Comparison of ENCODE assay signal across 13 cellular contexts in the genomic region with DNA sequence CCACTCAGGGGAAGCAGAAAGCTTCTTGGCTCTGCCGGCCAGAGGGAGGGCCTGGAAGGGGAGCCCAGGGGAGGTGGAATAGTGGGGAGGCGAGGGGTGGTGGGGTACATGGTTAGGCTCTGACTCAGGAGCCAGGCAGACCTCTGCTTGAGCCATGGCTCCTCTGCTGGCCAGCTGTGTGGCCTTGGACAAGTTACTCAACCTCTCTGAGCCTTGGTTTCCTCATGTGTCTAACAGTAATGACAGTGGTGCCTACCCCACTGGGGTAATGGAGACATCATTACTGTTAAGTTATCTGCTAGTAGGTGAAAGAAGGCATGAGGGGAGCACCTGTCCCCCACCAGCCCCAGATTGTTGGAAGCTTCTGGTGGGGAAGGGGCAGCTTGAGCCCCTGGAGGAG. TPM values are rescaled to one million over a fixed set of nuclear protein-coding genes. Genes with fewer than 3 reads are reported as not detected.
DNase-seq lines count a peak whose midpoint lies in the region; ATAC-seq, FAIRE-seq and TF ChIP-seq lines count a peak whose summit lies in the region.
"Had no signal": no experiment of that assay in that cellular context is flagged by ENCODE, and none has a peak within 500 bp of the region (broad histone marks: within the 10 kb centered on the region; RNA-seq: fewer than 3 reads in every experiment).

No MANE protein-coding gene starts in this region.

- H3K27ac ChIP-seq in HEK293 (ENCODE audit: extremely low read depth, low read depth, low read length), result no peak overlapping the region
- H3K27ac ChIP-seq: BLaER1 had no signal

- DNase-seq in T-helper 17 cell (no peak), iris pigment epithelial cell (ENCODE audit: low read depth) (peak; percentile 45), mesothelial cell of epicardium (ENCODE audit: low spot score in 2 of 2, unreplicated experiment in 2 of 2) (no peak), urothelium cell line (ENCODE audit: low spot score) (no peak)
- no peak for DNase-seq in stimulated activated effector memory CD8-positive, alpha-beta T cell treated with anti-CD3 and anti-CD28 coated beads, Interleukin-12 subunit alpha, Interleukin-12 subunit beta, amount 100 ng/mL, for 72 hours (ENCODE audit: low spot score in 2 of 2)
- DNase-seq: Caco-2; CD8-positive, alpha-beta memory T cell; DND-41; GDM1 had no signal

- H3K9me3 Mint-ChIP-seq in stimulated activated effector memory CD8-positive, alpha-beta T cell treated with anti-CD3 and anti-CD28 coated beads, Interleukin-12 subunit alpha, Interleukin-12 subunit beta, amount 100 ng/mL, for 72 hours, result no peaks in the 10 kb centered on the region
- peaks cover 3% of the 10 kb centered on the region for H3K9me3 Mint-ChIP-seq in mesothelial cell of epicardium

- H3K9me3 ChIP-seq in HEK293 (ENCODE audit: control insufficient read depth, insufficient read depth, low read depth, low read length) (no peaks in the 10 kb centered on the region), T-helper 17 cell (ENCODE audit: control insufficient read depth, low read length, poor library complexity, severe bottlenecking) (no peaks in the 10 kb centered on the region)

- FAIRE-seq in urothelium cell line (lab: Jason Lieb, UNC), result no peak
- FAIRE-seq: GM19239 had no signal

- POLR2A ChIA-PET in HEK293 (lab: Yijun Ruan, JAX), result no interaction called here

- ATAC-seq in T-helper 17 cell (no peak), GM19324 (IDR thresholded peaks at IDR 0.05; ENCODE audit: low FRiP score, unreplicated experiment) (no peak)
- ATAC-seq in stimulated activated effector memory CD8-positive, alpha-beta T cell treated with anti-CD3 and anti-CD28 coated beads, Interleukin-12 subunit alpha, Interleukin-12 subunit beta, amount 100 ng/mL, for 72 hours, result no peak

- CTCF ChIA-PET in HEK293 (lab: Yijun Ruan, JAX), result interaction anchor here (0.5 to 1.1 kb wide), 2 partner anchors 22 to 59 kb away, joined by 3 read pairs; no protein-coding TSS in a partner anchor

- H3K36me3 Mint-ChIP-seq in T-helper 17 cell (ENCODE audit: low read depth), result peaks cover 2% of the 10 kb centered on the region
- H3K36me3 Mint-ChIP-seq in stimulated activated effector memory CD8-positive, alpha-beta T cell treated with anti-CD3 and anti-CD28 coated beads, Interleukin-12 subunit alpha, Interleukin-12 subunit beta, amount 100 ng/mL, for 72 hours, result peaks cover 12% of the 10 kb centered on the region
- H3K36me3 Mint-ChIP-seq in mesothelial cell of epicardium, result no peaks in the 10 kb centered on the region
- H3K36me3 Mint-ChIP-seq: CD8-positive, alpha-beta memory T cell had no signal

- H3K4me3 Mint-ChIP-seq in T-helper 17 cell (no peak overlapping the region), mesothelial cell of epicardium (no peak overlapping the region)
- no peak overlapping the region for H3K4me3 Mint-ChIP-seq in stimulated activated effector memory CD8-positive, alpha-beta T cell treated with anti-CD3 and anti-CD28 coated beads, Interleukin-12 subunit alpha, Interleukin-12 subunit beta, amount 100 ng/mL, for 72 hours
- H3K4me3 Mint-ChIP-seq: CD8-positive, alpha-beta memory T cell had no signal

- H3K27ac Mint-ChIP-seq in T-helper 17 cell (peak overlapping the region; percentile 51), mesothelial cell of epicardium (no peak overlapping the region)
- peak overlapping the region; percentile 98 for H3K27ac Mint-ChIP-seq in stimulated activated effector memory CD8-positive, alpha-beta T cell treated with anti-CD3 and anti-CD28 coated beads, Interleukin-12 subunit alpha, Interleukin-12 subunit beta, amount 100 ng/mL, for 72 hours

- TF ChIP-seq CTCF in HEK293 (tag by site-specific recombination; IDR thresholded peaks at IDR 0.05) (no peak), mesothelial cell of epicardium (IDR thresholded peaks at IDR 0.05; ENCODE audit: unreplicated experiment) (no peak)

- peaks cover 15% of the 10 kb centered on the region for H3K27me3 Mint-ChIP-seq in T-helper 17 cell
- H3K27me3 Mint-ChIP-seq in mesothelial cell of epicardium (ENCODE audit: low read depth), result no peaks in the 10 kb centered on the region

- H3K4me3 ChIP-seq in HEK293 (ENCODE audit: low read depth, low read length), result no peak overlapping the region
- H3K4me3 ChIP-seq: BLaER1 had no signal

- peaks cover 11% of the 10 kb centered on the region for H3K4me1 ChIP-seq in HEK293 (ENCODE audit: control insufficient read depth, insufficient read depth, low read length)

- H3K36me3 ChIP-seq in HEK293 (ENCODE audit: control insufficient read depth in 2 of 2, insufficient read depth in 1 of 2, low read length in 2 of 2), result no peaks in the 10 kb centered on the region
- H3K36me3 ChIP-seq: BLaER1 had no signal

- H3K4me1 Mint-ChIP-seq in T-helper 17 cell, result peaks cover 17% of the 10 kb centered on the region
- H3K4me1 Mint-ChIP-seq in stimulated activated effector memory CD8-positive, alpha-beta T cell treated with anti-CD3 and anti-CD28 coated beads, Interleukin-12 subunit alpha, Interleukin-12 subunit beta, amount 100 ng/mL, for 72 hours, result peaks cover 30% of the 10 kb centered on the region
- peaks cover 28% of the 10 kb centered on the region for H3K4me1 Mint-ChIP-seq in mesothelial cell of epicardium

TF ChIP-seq in HEK293, 187 proteins besides CTCF, POLR2A, EP300 and RAD21:
- TF ChIP-seq ZNF140 (tag by site-specific recombination; IDR thresholded peaks at IDR 0.05), result no peak
- TF ChIP-seq ZNF768 (tag by site-specific recombination; IDR thresholded peaks at IDR 0.05), result peak; percentile 53; the same call in 1 of the 2 replicates
- TF ChIP-seq FEZF1 (tag by site-specific recombination; IDR thresholded peaks at IDR 0.05), result no peak
TF ChIP-seq in HEK293: peak in this region for 1.

RNA-seq across cellular contexts. Expression of gene PDGFB, which starts 12.2 kb away (rescaled TPM):
- total RNA-seq in T-helper 17 cell, result 1 to 10 TPM; 2.8 to 4.4 TPM
- total RNA-seq in mesothelial cell of epicardium, result 14.2 to 15.2 TPM (median 14.7 TPM) in 3 replicates
